Comparison of ENCODE assay signal across 20 cellular contexts in the genomic region with DNA sequence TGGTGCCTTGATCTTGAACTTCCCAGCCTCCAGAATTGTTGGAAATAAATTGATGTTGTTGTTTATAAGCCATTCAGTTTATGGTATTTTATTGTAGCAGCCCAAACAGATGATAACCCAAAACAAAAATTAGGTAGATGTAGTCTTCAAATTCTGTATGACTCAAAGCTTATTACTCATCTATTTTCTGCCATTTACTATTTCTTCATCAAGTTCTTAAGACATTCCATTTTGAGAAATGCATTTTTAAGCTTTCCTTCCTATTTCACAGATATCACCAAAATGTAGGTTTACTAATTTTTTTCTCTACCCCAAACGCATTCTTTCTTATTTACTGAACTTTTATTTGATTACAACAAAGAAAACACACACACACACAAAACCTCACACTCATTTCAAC.
DNase-seq lines count a peak whose midpoint lies in the region; ATAC-seq, FAIRE-seq and TF ChIP-seq lines count a peak whose summit lies in the region.
"Had no signal": no experiment of that assay in that cellular context is flagged by ENCODE, and none has a peak within 500 bp of the region (broad histone marks: within the 10 kb centered on the region; RNA-seq: fewer than 3 reads in every experiment).

No MANE protein-coding gene starts in this region.

- H3K4me3 ChIP-seq in AG10803 (ENCODE audit: low read length) = no peak overlapping the region
- H3K4me3 ChIP-seq in mammary epithelial cell (replicated peaks in 1 of 3; ENCODE audit: insufficient read depth in 1 of 3, low read depth in 2 of 3, low read length in 3 of 3) = no peak overlapping the region
- H3K4me3 ChIP-seq in fibroblast of pulmonary artery (replicated peaks; ENCODE audit: low read depth, low read length) = no peak overlapping the region
- no peak overlapping the region for H3K4me3 ChIP-seq in gastrocnemius medialis
- H3K4me3 ChIP-seq in uterus = no peak overlapping the region
- H3K4me3 ChIP-seq: HAP-1, MG63, PC-9 had no signal

- H2AFZ ChIP-seq in mammary epithelial cell (ENCODE audit: low read depth, low read length) = no peak overlapping the region
- H2AFZ ChIP-seq: PC-9 had no signal

- dilution Hi-C loops in mammary epithelial cell (cut with HindIII; ENCODE audit: low sequenced_read_pairs) = no loop called here

- H3K4me1 ChIP-seq in mammary epithelial cell (ENCODE audit: insufficient read depth, low read length) (no peaks in the 10 kb centered on the region), gastrocnemius medialis (no peaks in the 10 kb centered on the region), uterus (no peaks in the 10 kb centered on the region)
- H3K4me1 ChIP-seq: HAP-1 had no signal

- H3K4me2 ChIP-seq in mammary epithelial cell (ENCODE audit: insufficient read depth, low read depth, low read length) = no peak overlapping the region
- H3K4me2 ChIP-seq: PC-9 had no signal

- BruUV-seq in mammary epithelial cell (replicated peaks; lab: Mats Ljungman, UMichigan) = no TSS peak

- no peaks in the 10 kb centered on the region for H4K20me1 ChIP-seq in mammary epithelial cell (ENCODE audit: insufficient read depth, low read length)

- CTCF ChIA-PET in mammary epithelial cell (lab: Charles Lee; ENCODE audit: low non-redundant PET) = no interaction called here

- H3K36me3 ChIP-seq in mammary epithelial cell (ENCODE audit: insufficient read depth, low read length) (no peaks in the 10 kb centered on the region), gastrocnemius medialis (no peaks in the 10 kb centered on the region), uterus (no peaks in the 10 kb centered on the region)
- H3K36me3 ChIP-seq: HAP-1, MG63 had no signal

- peak; percentile 27 for FAIRE-seq in H54 (lab: Jason Lieb, UNC)

- in situ Hi-C loops in mammary epithelial cell (cut with MboI; ENCODE audit: low sequenced_read_pairs in 2 of 2) = no loop called here
- in situ Hi-C loops in gastrocnemius medialis (cut with MboI; ENCODE audit: low sequenced_read_pairs in 4 of 4) = no loop called here

- no peak for TF ChIP-seq CTCF in AG10803 (conservative IDR thresholded peaks at IDR 0.05; ENCODE audit: low read length)
- no peak for TF ChIP-seq CTCF in mammary epithelial cell (conservative IDR thresholded peaks at IDR 0.05 in 1 of 2, IDR thresholded peaks at IDR 0.05 in 1 of 2; ENCODE audit: extremely low read depth in 1 of 2, insufficient read depth in 1 of 2, low read depth in 1 of 2, low read length in 2 of 2)
- TF ChIP-seq CTCF in fibroblast of pulmonary artery (IDR thresholded peaks at IDR 0.05; ENCODE audit: low read length, missing control alignments) = no peak
- no peak for TF ChIP-seq CTCF in gastrocnemius medialis (IDR thresholded peaks at IDR 0.05 in 4 of 5, conservative IDR thresholded peaks at IDR 0.05 in 1 of 5)
- no peak for TF ChIP-seq CTCF in uterus (IDR thresholded peaks at IDR 0.05)

- WGBS in mammary epithelial cell (ENCODE audit: low coverage, missing lambda C conversion rate) = 83% methylated on average over 1 of the region's 1 CpG

- intact Hi-C loops in mammary epithelial cell (cut with micrococcal nuclease) (no loop called here), gastrocnemius medialis (cut with DNase I; ENCODE audit: low total_unique reads) (no loop called here), cardiac septum (cut with DNase I) (no loop called here), uterus (cut with DNase I; ENCODE audit: low total_unique reads) (no loop called here)

- no peak for ATAC-seq in gastrocnemius medialis

- H3K9ac ChIP-seq in mammary epithelial cell (ENCODE audit: insufficient read depth, low read length) = no peak overlapping the region

- TF ChIP-seq POLR2A in H54 (IDR thresholded peaks at IDR 0.05; ENCODE audit: low read depth, low read length) (no peak), gastrocnemius medialis (IDR thresholded peaks at IDR 0.05) (no peak), uterus (IDR thresholded peaks at IDR 0.05) (no peak)

- DNase-seq in AG10803 (ENCODE audit: low read depth) = peak; percentile 43
- no peak for DNase-seq in H54 (ENCODE audit: insufficient read length, low spot score)
- DNase-seq in mammary epithelial cell = peak; percentile 14
- peak; percentile 16 for DNase-seq in fibroblast of pulmonary artery (ENCODE audit: low read depth)
- DNase-seq in gastrocnemius medialis = no peak
- DNase-seq in anterior cingulate cortex (lab: John Stamatoyannopoulos, UW) = no peak
- no peak for DNase-seq in cardiac septum (ENCODE audit: low spot score)
- no peak for DNase-seq in uterus
- DNase-seq: 8988T; CD4-positive, CD25-positive, alpha-beta regulatory T cell; DMS153; MG63; NCI-H1048; NCI-H1436; NCI-H2029; NCI-H345; NCI-H526; PC-9 had no signal

- H3K79me2 ChIP-seq in mammary epithelial cell (ENCODE audit: insufficient read depth, low read length) = no peaks in the 10 kb centered on the region

- H3K27ac ChIP-seq in mammary epithelial cell (ENCODE audit: insufficient read depth, low read depth, low read length) (no peak overlapping the region), gastrocnemius medialis (no peak overlapping the region), uterus (no peak overlapping the region)
- H3K27ac ChIP-seq: PC-9, RWPE1 had no signal

- H3K27me3 ChIP-seq in mammary epithelial cell (ENCODE audit: insufficient read depth, low read length) = no peaks in the 10 kb centered on the region
- no peaks in the 10 kb centered on the region for H3K27me3 ChIP-seq in gastrocnemius medialis
- no peaks in the 10 kb centered on the region for H3K27me3 ChIP-seq in uterus
- H3K27me3 ChIP-seq: MG63 had no signal

- H3K9me3 ChIP-seq in mammary epithelial cell (replicated peaks; ENCODE audit: insufficient read depth, low read length) (no peaks in the 10 kb centered on the region), gastrocnemius medialis (no peaks in the 10 kb centered on the region), uterus (no peaks in the 10 kb centered on the region)
- H3K9me3 ChIP-seq: HAP-1, MG63 had no signal

Comparison
In these comparisons a context has a peak if more than half of its experiments do, and no peak if none do; other contexts are left out.
1. DNase-seq: peak in AG10803 (single experiment), mammary epithelial cell (single experiment) and fibroblast of pulmonary artery (single experiment); none in H54 (single experiment), gastrocnemius medialis (0 of 2), anterior cingulate cortex (0 of 58), cardiac septum (single experiment) and uterus (0 of 2).